Comparison of ENCODE assay signal across 25 cellular contexts in the genomic region with DNA sequence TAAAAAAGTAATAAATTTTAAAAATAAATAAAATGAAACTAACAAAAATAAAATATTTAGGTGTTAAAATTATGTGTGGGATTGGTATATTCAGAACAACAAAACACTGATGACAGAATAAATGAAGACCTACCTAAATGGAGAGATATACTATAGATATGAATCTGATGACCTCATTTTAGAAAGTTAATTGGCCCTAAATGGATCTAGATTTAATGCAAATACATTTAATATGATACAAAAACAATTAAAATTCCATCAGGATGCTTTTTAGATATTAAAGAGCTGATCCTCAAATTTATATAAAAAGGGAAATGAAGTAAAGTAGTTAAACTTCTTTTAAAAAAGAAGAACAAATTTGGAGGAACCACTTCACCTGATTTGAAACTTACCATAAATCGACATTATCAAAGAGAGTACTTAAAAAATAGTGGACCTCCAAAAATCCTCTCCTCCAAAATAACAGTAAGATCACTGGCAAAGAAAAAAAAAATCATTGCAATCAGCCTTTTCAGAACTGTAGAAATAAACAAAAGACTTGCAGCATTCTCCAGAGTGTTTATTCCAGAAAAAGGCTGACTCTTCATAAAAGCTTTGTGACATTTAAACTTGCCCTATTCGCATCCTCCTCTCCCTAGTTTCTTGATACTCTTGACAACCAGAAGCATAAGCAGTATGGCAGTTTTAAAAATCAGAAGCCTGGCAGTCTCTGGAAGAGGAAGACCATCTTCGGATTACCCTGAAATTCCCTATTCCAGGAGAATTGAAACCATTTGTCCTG.
"Had no signal": no experiment of that assay in that cellular context is flagged by ENCODE, and none has a peak within 500 bp of the region (broad histone marks: within the 10 kb centered on the region; RNA-seq: fewer than 3 reads in every experiment).

No MANE protein-coding gene starts in this region.

- H3K4me3 Mint-ChIP-seq: activated naive CD8-positive, alpha-beta T cell; activated T-helper 1 cell treated with anti-CD3 and anti-CD28 coated beads, Interleukin-12 subunit alpha, Interleukin-12 subunit beta, Interleukin-2, Interleukin-4 antibody, amounts not matched to agents 30 ng/mL and 10 ng/mL and 1 ng/mL, durations not matched to agents 14 hours and 24 hours and 36 hours; dendritic cell treated with granulocyte-macrophage colony-stimulating factor and Interleukin-4, amounts not matched to agents 40 ng/mL and 50 ng/mL, for 4 days; naive thymus-derived CD4-positive, alpha-beta T cell; neural progenitor cell; stimulated activated effector memory CD8-positive, alpha-beta T cell treated with anti-CD3 and anti-CD28 coated beads, Interleukin-12 subunit alpha, Interleukin-12 subunit beta, amount 100 ng/mL, for 72 hours had no signal

- H3K9me3 ChIP-seq: esophagus muscularis mucosa, heart left ventricle, psoas muscle, thoracic aorta had no signal

- H3K4me1 Mint-ChIP-seq: neural progenitor cell had no signal

- H3K9ac ChIP-seq: neural progenitor cell had no signal

- H3K9me3 Mint-ChIP-seq: activated T-helper 1 cell treated with anti-CD3 and anti-CD28 coated beads, Interleukin-12 subunit alpha, Interleukin-12 subunit beta, Interleukin-2, Interleukin-4 antibody, amounts not matched to agents 30 ng/mL and 10 ng/mL and 1 ng/mL, durations not matched to agents 14 hours and 24 hours and 36 hours; dendritic cell treated with granulocyte-macrophage colony-stimulating factor and Interleukin-4, amounts not matched to agents 40 ng/mL and 50 ng/mL, for 4 days; naive thymus-derived CD4-positive, alpha-beta T cell; neural progenitor cell; stimulated activated effector memory CD8-positive, alpha-beta T cell treated with anti-CD3 and anti-CD28 coated beads, Interleukin-12 subunit alpha, Interleukin-12 subunit beta, amount 100 ng/mL, for 72 hours had no signal

- H3K27me3 Mint-ChIP-seq: dendritic cell treated with granulocyte-macrophage colony-stimulating factor and Interleukin-4, amounts not matched to agents 40 ng/mL and 50 ng/mL, for 4 days had no signal

- H3K4me3 ChIP-seq: cardiac muscle cell, esophagus muscularis mucosa, heart left ventricle, neural progenitor cell, psoas muscle, thoracic aorta had no signal

- H3K4me1 ChIP-seq: neural progenitor cell had no signal

- FAIRE-seq: endothelial cell of umbilical vein had no signal

- DNase-seq: activated CD4-positive, alpha-beta T cell treated with anti-CD3 and anti-CD28 coated beads for 1 hour; activated CD4-positive, alpha-beta T cell treated with anti-CD3 and anti-CD28 coated beads, Interleukin-2, amount 50 U/mL, for 4 hours; activated gamma-delta T cell treated with Interleukin-2 at 50 U/mL for 16 hours; activated T-cell treated with anti-CD3 and anti-CD28 coated beads for 4 hours; effector CD8-positive, alpha-beta T cell; foreskin melanocyte; heart left ventricle; kidney glomerular epithelial cell; left ventricle myocardium superior; naive thymus-derived CD4-positive, alpha-beta T cell; psoas muscle; right cardiac atrium; stimulated activated CD4-positive, alpha-beta T cell treated with anti-CD3 and anti-CD28 coated beads, Interleukin-4, amount 100 ng/mL, for 24 hours; SW 1271; T-helper 2 cell; WERI-Rb-1 had no signal

- H3K27ac ChIP-seq: cardiac muscle cell, esophagus muscularis mucosa, neural progenitor cell, psoas muscle, thoracic aorta, WERI-Rb-1 had no signal

- H3K27me3 ChIP-seq: cardiac muscle cell, esophagus muscularis mucosa, heart left ventricle, neural progenitor cell had no signal

- H3K36me3 Mint-ChIP-seq: activated naive CD8-positive, alpha-beta T cell; naive thymus-derived CD4-positive, alpha-beta T cell; neural progenitor cell; stimulated activated effector memory CD8-positive, alpha-beta T cell treated with anti-CD3 and anti-CD28 coated beads, Interleukin-12 subunit alpha, Interleukin-12 subunit beta, amount 100 ng/mL, for 72 hours had no signal

- H3K27ac Mint-ChIP-seq: activated naive CD8-positive, alpha-beta T cell; activated T-helper 1 cell treated with anti-CD3 and anti-CD28 coated beads, Interleukin-12 subunit alpha, Interleukin-12 subunit beta, Interleukin-2, Interleukin-4 antibody, amounts not matched to agents 30 ng/mL and 10 ng/mL and 1 ng/mL, durations not matched to agents 14 hours and 24 hours and 36 hours; dendritic cell treated with granulocyte-macrophage colony-stimulating factor and Interleukin-4, amounts not matched to agents 40 ng/mL and 50 ng/mL, for 4 days; naive thymus-derived CD4-positive, alpha-beta T cell; neural progenitor cell; stimulated activated effector memory CD8-positive, alpha-beta T cell treated with anti-CD3 and anti-CD28 coated beads, Interleukin-12 subunit alpha, Interleukin-12 subunit beta, amount 100 ng/mL, for 72 hours had no signal

- ATAC-seq: heart left ventricle; left ventricle myocardium superior; naive thymus-derived CD4-positive, alpha-beta T cell; psoas muscle; right cardiac atrium; stimulated activated effector memory CD8-positive, alpha-beta T cell treated with anti-CD3 and anti-CD28 coated beads, Interleukin-12 subunit alpha, Interleukin-12 subunit beta, amount 100 ng/mL, for 72 hours had no signal

- H3K4me2 ChIP-seq: neural progenitor cell had no signal

- H3K36me3 ChIP-seq: cardiac muscle cell, esophagus muscularis mucosa, heart left ventricle, neural progenitor cell, thoracic aorta, WERI-Rb-1 had no signal
